ENCODE assay signal across 16 cellular contexts in genomic region chr9:131628821-131629197, GRCh38.
DNase-seq lines count a peak whose midpoint lies in the region; ATAC-seq and TF ChIP-seq lines count a peak whose summit lies in the region.
"Had no signal": no experiment of that assay in that cellular context is flagged by ENCODE, and none has a peak within 500 bp of the region (broad histone marks: within the 10 kb centered on the region; RNA-seq: fewer than 3 reads in every experiment).

No MANE protein-coding gene starts in this region.

- H3K27me3 Mint-ChIP-seq in T-helper 1 cell treated with Interleukin-12 subunit alpha and Interleukin-12 subunit beta and Interleukin-4 antibody, amounts not matched to agents 30 μg/mL and 1 μg/mL, for 36 hours (ENCODE audit: low read depth): no peaks in the 10 kb centered on the region
- H3K27me3 Mint-ChIP-seq in activated B cell treated with CpG ODN at 0.5 μM for 24 hours: no peaks in the 10 kb centered on the region

- POLR2A ChIA-PET in activated B cell treated with CpG ODN at 0.5 μM for 24 hours (lab: Charles Lee) (interaction anchor here (1.4 to 14.9 kb wide), 9 partner anchors 8 to 108 kb away, joined by 3 to 567 read pairs (median 43); partner anchors contain the start of gene RAPGEF1), GM10248 (lab: Yijun Ruan, JAX) (interaction anchor here (1.6 kb wide), 1 partner anchor 40 kb away, joined by 5 read pairs; no protein-coding TSS in a partner anchor)

- ATAC-seq in activated B cell treated with CpG ODN at 0.5 μM for 24 hours (ENCODE audit: low read depth) (no peak), HG03432 (IDR thresholded peaks at IDR 0.05; ENCODE audit: unreplicated experiment) (no peak)
- ATAC-seq: K562 had no signal

- H3K9me3 Mint-ChIP-seq in T-helper 1 cell treated with Interleukin-12 subunit alpha and Interleukin-12 subunit beta and Interleukin-4 antibody, amounts not matched to agents 30 μg/mL and 1 μg/mL, for 36 hours: no peaks in the 10 kb centered on the region
- H3K9me3 Mint-ChIP-seq in activated B cell treated with CpG ODN at 0.5 μM for 24 hours: no peaks in the 10 kb centered on the region

- TF ChIP-seq CTCF in activated B cell treated with CpG ODN at 0.5 μM for 24 hours (IDR thresholded peaks at IDR 0.05): no peak
- no peak for TF ChIP-seq CTCF in esophagus squamous epithelium (IDR thresholded peaks at IDR 0.05)
- no peak for TF ChIP-seq CTCF in spleen (IDR thresholded peaks at IDR 0.05 in 8 of 11, conservative IDR thresholded peaks at IDR 0.05 in 3 of 11)
- TF ChIP-seq CTCF in GM10248 (IDR thresholded peaks at IDR 0.05; ENCODE audit: control extremely low read depth, extremely low read depth, low read depth, missing control alignments): no peak

- H3K4me1 Mint-ChIP-seq in T-helper 1 cell treated with Interleukin-12 subunit alpha and Interleukin-12 subunit beta and Interleukin-4 antibody, amounts not matched to agents 30 μg/mL and 1 μg/mL, for 36 hours (ENCODE audit: low read depth): peaks cover 49% of the 10 kb centered on the region
- peaks cover 71% of the 10 kb centered on the region for H3K4me1 Mint-ChIP-seq in activated B cell treated with CpG ODN at 0.5 μM for 24 hours

- intact Hi-C loops in activated B cell treated with CpG ODN at 0.5 μM for 24 hours (cut with micrococcal nuclease) (no loop called here), esophagus squamous epithelium (cut with DNase I) (no loop called here), spleen (cut with DNase I; ENCODE audit: low total_unique reads) (no loop called here)

- H3K4me3 ChIP-seq in esophagus squamous epithelium: no peak overlapping the region
- H3K4me3 ChIP-seq in spleen: peak overlapping the region in 1 of 8 donors; percentile 37
- H3K4me3 ChIP-seq: K562, mucosa of descending colon, right atrium auricular region, tibial nerve had no signal

- H3K4me1 ChIP-seq in esophagus squamous epithelium: peaks cover 0 to 64% (median 6%) of the 10 kb centered on the region in 3 donors
- H3K4me1 ChIP-seq in spleen: peaks cover 4 to 82% (median 51%) of the 10 kb centered on the region in 6 donors

- H3K4me3 Mint-ChIP-seq in T-helper 1 cell treated with Interleukin-12 subunit alpha and Interleukin-12 subunit beta and Interleukin-4 antibody, amounts not matched to agents 30 μg/mL and 1 μg/mL, for 36 hours: no peak overlapping the region
- peak overlapping the region; percentile 76 for H3K4me3 Mint-ChIP-seq in activated B cell treated with CpG ODN at 0.5 μM for 24 hours

- H3K36me3 Mint-ChIP-seq in T-helper 1 cell treated with Interleukin-12 subunit alpha and Interleukin-12 subunit beta and Interleukin-4 antibody, amounts not matched to agents 30 μg/mL and 1 μg/mL, for 36 hours (ENCODE audit: low read depth): peaks cover 52% of the 10 kb centered on the region
- peaks cover 82% of the 10 kb centered on the region for H3K36me3 Mint-ChIP-seq in activated B cell treated with CpG ODN at 0.5 μM for 24 hours (ENCODE audit: low read depth)

- CTCF ChIA-PET in activated B cell treated with CpG ODN at 0.5 μM for 24 hours (lab: Charles Lee) (interaction anchor here (1.4 to 4.3 kb wide), 5 partner anchors 14 to 116 kb away, joined by 3 to 36 read pairs (median 17); partner anchors contain the start of gene RAPGEF1), GM10248 (lab: Yijun Ruan, JAX) (interaction anchor here (1.1 to 2.1 kb wide), 9 partner anchors 10 to 99 kb away, joined by 3 to 10 read pairs (median 3); no protein-coding TSS in a partner anchor)

- peaks cover 5 to 84% (median 5%) of the 10 kb centered on the region in 3 donors for H3K36me3 ChIP-seq in esophagus squamous epithelium
- H3K36me3 ChIP-seq in spleen: peaks cover 3 to 90% (median 37%) of the 10 kb centered on the region in 6 donors

- TF ChIP-seq POLR2A in esophagus squamous epithelium (IDR thresholded peaks at IDR 0.05) (no peak), spleen (IDR thresholded peaks at IDR 0.05) (no peak)

- DNase-seq in T-helper 1 cell: no peak
- DNase-seq in activated B cell treated with CpG ODN at 0.5 μM for 24 hours: no peak
- DNase-seq in esophagus squamous epithelium (lab: John Stamatoyannopoulos, UW): no peak
- DNase-seq in spleen: no peak
- DNase-seq in GM10248 (ENCODE audit: extremely low spot score): no peak
- no peak for DNase-seq in hippocampal formation (lab: John Stamatoyannopoulos, UW)
- DNase-seq: central memory CD4-positive, alpha-beta T cell; NCI-H146 had no signal

- H3K9me3 ChIP-seq in esophagus squamous epithelium (no peaks in the 10 kb centered on the region), spleen (no peaks in the 10 kb centered on the region)
- H3K9me3 ChIP-seq: mucosa of descending colon, right atrium auricular region, tibial nerve had no signal

- H3K27ac Mint-ChIP-seq in T-helper 1 cell treated with Interleukin-12 subunit alpha and Interleukin-12 subunit beta and Interleukin-4 antibody, amounts not matched to agents 30 μg/mL and 1 μg/mL, for 36 hours: peak overlapping the region; percentile 72
- H3K27ac Mint-ChIP-seq in activated B cell treated with CpG ODN at 0.5 μM for 24 hours: peak overlapping the region; percentile 93

- WGBS in esophagus squamous epithelium, 2 donors: 89% methylated on average over 9 of the region's 9 CpGs; no CpG with 5 or more reads in 1 of the 2 donors
- WGBS in spleen, 5 donors: 79 to 90% (median 89%) methylated on average over 5 to 9 of the region's 9 CpGs

- H3K27ac ChIP-seq in esophagus squamous epithelium (peak overlapping the region; percentile 64 to 90 (median 71)), spleen (peak overlapping the region; percentile 31 to 89 (median 86))
- H3K27ac ChIP-seq: 22Rv1, VCaP had no signal

- H3K27me3 ChIP-seq in esophagus squamous epithelium: no peaks in the 10 kb centered on the region
- H3K27me3 ChIP-seq in spleen (replicated peaks in 1 of 7): no peaks in the 10 kb centered on the region
- H3K27me3 ChIP-seq: right atrium auricular region, tibial nerve had no signal
